8 cellular contexts compared by ENCODE assay signal in the genomic region with DNA sequence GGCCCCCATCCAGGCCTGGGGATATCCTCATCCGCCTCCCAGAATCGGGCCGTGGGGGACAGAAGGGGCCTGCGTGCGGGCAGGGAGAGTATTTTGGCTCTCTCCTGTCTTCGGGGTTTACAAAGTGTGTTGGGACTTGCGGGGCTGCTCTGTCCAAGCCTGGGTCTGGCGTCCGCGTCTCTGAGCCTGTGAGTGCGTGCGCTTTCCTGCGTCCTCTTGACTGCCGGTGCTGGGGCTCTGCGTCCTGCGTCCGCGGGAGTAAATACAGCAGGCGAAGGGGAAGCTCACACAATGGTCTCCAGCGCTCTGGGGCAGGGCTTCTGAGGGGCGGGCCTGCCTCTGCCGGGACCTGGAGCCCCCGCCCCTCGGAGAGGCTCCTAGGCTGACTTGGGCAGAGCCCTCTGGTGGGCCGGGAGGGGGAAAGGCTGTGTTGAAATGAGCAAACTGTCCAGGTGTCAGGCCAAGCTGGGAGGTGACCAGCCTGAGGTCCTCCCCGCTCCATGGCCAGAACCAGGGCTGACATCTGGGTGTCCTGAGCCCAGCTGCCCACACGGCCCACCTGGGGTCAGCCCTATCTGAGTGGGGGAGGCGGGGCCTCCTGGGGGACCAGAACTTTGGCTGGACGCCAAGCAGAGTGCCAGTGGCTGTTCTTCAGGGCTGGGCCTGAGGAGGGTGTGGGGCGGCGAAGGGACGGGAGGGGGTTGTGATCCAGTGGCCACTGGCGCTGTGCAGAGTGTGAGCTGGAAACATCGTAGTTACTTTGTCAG.
DNase-seq lines count a peak whose midpoint lies in the region; ATAC-seq and TF ChIP-seq lines count a peak whose summit lies in the region.

No MANE protein-coding gene starts in this region.

- DNase-seq in GM19240 (ENCODE audit: insufficient read length, low spot score), result peak; percentile 52
- DNase-seq in RWPE1 (ENCODE audit: low spot score), result no peak
- peak; percentile 83 for DNase-seq in activated naive CD8-positive, alpha-beta T cell treated with anti-CD3 and anti-CD28 coated beads for 36 hours
- DNase-seq in glomerular visceral epithelial cell (ENCODE audit: extremely low spot score), result peak; percentile 44
- no peak for DNase-seq in omental fat pad (ENCODE audit: low spot score)
- peak; percentile 88 to 95 for DNase-seq in tibial artery

- H3K36me3 ChIP-seq in tibial artery, result no peaks in the 10 kb centered on the region

- no peaks in the 10 kb centered on the region for H3K27me3 ChIP-seq in tibial artery

- peak overlapping the region; percentile 81 for H3K4me3 Mint-ChIP-seq in activated naive CD8-positive, alpha-beta T cell treated with anti-CD3 and anti-CD28 coated beads for 36 hours

- peak overlapping the region; percentile 63 to 93 for H3K4me3 ChIP-seq in tibial artery

- intact Hi-C loops in tibial artery (cut with DNase I; ENCODE audit: low total_unique reads), result loop anchor here (5.0 kb wide), 1 partner anchor 53 kb away; no protein-coding TSS in a partner anchor

- ATAC-seq in omental fat pad (ENCODE audit: low FRiP score), result peak; percentile 52
- ATAC-seq in HG03108 (IDR thresholded peaks at IDR 0.05; ENCODE audit: unreplicated experiment), result no peak
- no peak for ATAC-seq in GM21367 (IDR thresholded peaks at IDR 0.05; ENCODE audit: unreplicated experiment)

- H3K9me3 ChIP-seq in tibial artery, result no peaks in the 10 kb centered on the region

- POLR2A ChIA-PET in RWPE1 (lab: Yijun Ruan, JAX; ENCODE audit: low non-redundant PET), result no interaction called here

- no peaks in the 10 kb centered on the region for H3K27me3 Mint-ChIP-seq in activated naive CD8-positive, alpha-beta T cell treated with anti-CD3 and anti-CD28 coated beads for 36 hours

- H3K27ac Mint-ChIP-seq in activated naive CD8-positive, alpha-beta T cell treated with anti-CD3 and anti-CD28 coated beads for 36 hours, result peak overlapping the region; percentile 90

- TF ChIP-seq CTCF in RWPE1 (conservative IDR thresholded peaks at IDR 0.05; ENCODE audit: low read depth), result no peak
- no peak for TF ChIP-seq CTCF in omental fat pad (IDR thresholded peaks at IDR 0.05)
- peak; percentile 29 to 34 for TF ChIP-seq CTCF in tibial artery (IDR thresholded peaks at IDR 0.05)

- peak overlapping the region; percentile 73 for H3K27ac ChIP-seq in RWPE1
- peak overlapping the region; percentile 88 to 97 for H3K27ac ChIP-seq in tibial artery

- peaks cover 5 to 83% (median 69%) of the 10 kb centered on the region in 4 donors for H3K4me1 ChIP-seq in tibial artery

- peaks cover 62% of the 10 kb centered on the region for H3K4me1 Mint-ChIP-seq in activated naive CD8-positive, alpha-beta T cell treated with anti-CD3 and anti-CD28 coated beads for 36 hours

- peaks cover 2% of the 10 kb centered on the region for H3K36me3 Mint-ChIP-seq in activated naive CD8-positive, alpha-beta T cell treated with anti-CD3 and anti-CD28 coated beads for 36 hours

- no peaks in the 10 kb centered on the region for H3K9me3 Mint-ChIP-seq in activated naive CD8-positive, alpha-beta T cell treated with anti-CD3 and anti-CD28 coated beads for 36 hours

- CTCF ChIA-PET in RWPE1 (lab: Yijun Ruan, JAX), result no interaction called here

Comparison
In these comparisons a context has a peak if more than half of its experiments do, and no peak if none do; other contexts are left out.
1. DNase-seq: peak in GM19240 (single experiment), activated naive CD8-positive, alpha-beta T cell treated with anti-CD3 and anti-CD28 coated beads for 36 hours (single experiment), glomerular visceral epithelial cell (single experiment) and tibial artery (2 of 2); none in RWPE1 (single experiment) and omental fat pad (single experiment).
2. CTCF ChIP-seq: peak in tibial artery (2 of 2); none in RWPE1 (single experiment) and omental fat pad (0 of 3).